8 cellular contexts compared by ENCODE assay signal in genomic region chr12:5083955-5084849, GRCh38. TPM values are rescaled to one million over a fixed set of nuclear protein-coding genes. Genes with fewer than 3 reads are reported as not detected.
DNase-seq lines count a peak whose midpoint lies in the region; ATAC-seq, FAIRE-seq and TF ChIP-seq lines count a peak whose summit lies in the region.

No MANE protein-coding gene starts in this region.

- H3F3A ChIP-seq in GM23248 (ENCODE audit: insufficient read depth) = peaks cover 29% of the 10 kb centered on the region

- H3K27me3 ChIP-seq in CD8-positive, alpha-beta T cell (ENCODE audit: insufficient read depth, low read length) = no peaks in the 10 kb centered on the region
- H3K27me3 ChIP-seq in GM23248 (replicated peaks; ENCODE audit: insufficient read depth) (no peaks in the 10 kb centered on the region), HepG2 (ENCODE audit: control insufficient read depth in 1 of 2, insufficient read depth in 2 of 2, low read length in 2 of 2) (peaks cover 2 to 10% of the 10 kb centered on the region in 2 experiments; a peak in 2 of 5 replicates), aorta (ENCODE audit: control insufficient read depth in 1 of 2, insufficient read depth in 2 of 2, low read length in 1 of 2) (no peaks in the 10 kb centered on the region)

- no peak for TF ChIP-seq RAD21 in HepG2 (CRISPR knock-in tag; IDR thresholded peaks at IDR 0.05)

- no peak overlapping the region for H3K27ac Mint-ChIP-seq in CD8-positive, alpha-beta T cell

- no peaks in the 10 kb centered on the region for H3K36me3 ChIP-seq in CD8-positive, alpha-beta T cell (ENCODE audit: insufficient read depth, low read length)
- no peaks in the 10 kb centered on the region for H3K36me3 ChIP-seq in GM23248 (ENCODE audit: low read depth)
- H3K36me3 ChIP-seq in HepG2 (replicated peaks in 1 of 2; ENCODE audit: control insufficient read depth in 1 of 2, insufficient read depth in 2 of 2, low read length in 2 of 2) = no peaks in the 10 kb centered on the region
- no peaks in the 10 kb centered on the region for H3K36me3 ChIP-seq in aorta (ENCODE audit: control insufficient read depth in 1 of 2, insufficient read depth in 2 of 2, low read length in 1 of 2)

- ATAC-seq in CD8-positive, alpha-beta T cell = no peak
- ATAC-seq in HepG2 (peak; percentile 59; the same call in 2 of the 3 replicates), aorta (ENCODE audit: low FRiP score) (peak; percentile 77), GM21367 (IDR thresholded peaks at IDR 0.05; ENCODE audit: unreplicated experiment) (no peak)

- intact Hi-C loops in CD8-positive, alpha-beta T cell (cut with DNase I, micrococcal nuclease) = loop anchor here (2.0 to 10.0 kb wide), 3 partner anchors 227 to 659 kb away; no protein-coding TSS in a partner anchor
- intact Hi-C loops in HepG2 (cut with micrococcal nuclease; ENCODE audit: unreplicated experiment) (loop anchor here (1.0 kb wide), 2 partner anchors 62 to 227 kb away; no protein-coding TSS in a partner anchor), aorta (cut with DNase I) (loop anchor here (1.0 to 10.0 kb wide), 7 partner anchors 37 to 227 kb away; partner anchors contain the start of gene KCNA5 (in 1 of the 2))

- TF ChIP-seq EP300 in HepG2 (IDR thresholded peaks at IDR 0.05; ENCODE audit: low read depth in 2 of 2, low read length in 2 of 2) (no peak), HepG2 (CRISPR knock-in tag; IDR thresholded peaks at IDR 0.05; ENCODE audit: borderline replicate concordance) (no peak)

- H3K4me1 Mint-ChIP-seq in CD8-positive, alpha-beta T cell (ENCODE audit: low read depth) = no peaks in the 10 kb centered on the region

- BruUV-seq in HepG2 (replicated peaks; lab: Mats Ljungman, UMichigan) = no TSS peak

- H2AFZ ChIP-seq in GM23248 (no peak overlapping the region), HepG2 (ENCODE audit: low read length) (no peak overlapping the region)

- H3K9me2 ChIP-seq in GM23248 (ENCODE audit: insufficient read depth) = no peaks in the 10 kb centered on the region

- peak; percentile 64 for FAIRE-seq in HepG2 (lab: Jason Lieb, UNC)

- H3K9ac ChIP-seq in GM23248 = no peak overlapping the region
- no peak overlapping the region for H3K9ac ChIP-seq in HepG2 (ENCODE audit: insufficient read depth, low read depth, low read length)

- H3K27ac ChIP-seq in CD8-positive, alpha-beta T cell (ENCODE audit: low read depth, low read length) = no peak overlapping the region
- H3K27ac ChIP-seq in GM23248 (no peak overlapping the region), HepG2 (ENCODE audit: extremely low read length, insufficient read depth, low read length) (no peak overlapping the region), aorta (ENCODE audit: low read depth in 1 of 2, low read length in 2 of 2) (peak overlapping the region; percentile 24 to 49)

- no peak for TF ChIP-seq POLR2A in HepG2 (IDR thresholded peaks at IDR 0.05; ENCODE audit: insufficient read depth in 1 of 2, low read depth in 2 of 2, low read length in 2 of 2)

- no peaks in the 10 kb centered on the region for H3K9me3 ChIP-seq in CD8-positive, alpha-beta T cell (ENCODE audit: low read length)
- H3K9me3 ChIP-seq in GM23248 (ENCODE audit: low read depth) = no peaks in the 10 kb centered on the region
- H3K9me3 ChIP-seq in HepG2 (ENCODE audit: low read length) = no peaks in the 10 kb centered on the region
- H3K9me3 ChIP-seq in aorta (ENCODE audit: control insufficient read depth, low read length) = no peaks in the 10 kb centered on the region

- peak; percentile 51 for TF ChIP-seq CTCF in CD8-positive, alpha-beta T cell (IDR thresholded peaks at IDR 0.05)
- TF ChIP-seq CTCF in cardiac fibroblast (IDR thresholded peaks at IDR 0.05; ENCODE audit: low read depth, low read length) (peak; percentile 57), HepG2 (CRISPR knock-in tag; IDR thresholded peaks at IDR 0.05) (peak; percentile 68)

- CTCF ChIA-PET in CD8-positive, alpha-beta T cell (lab: Charles Lee) = interaction anchor here (1.0 to 1.1 kb wide), 2 partner anchors 24 to 62 kb away, joined by 3 to 4 read pairs; no protein-coding TSS in a partner anchor
- CTCF ChIA-PET in HepG2 (lab: Yijun Ruan, JAX; ENCODE audit: low intra/inter-chr PET ratio, low total read pairs) = interaction anchor here (1.9 kb wide), 1 partner anchor 62 kb away, joined by 25 read pairs; no protein-coding TSS in a partner anchor

- no peaks in the 10 kb centered on the region for H3K27me3 Mint-ChIP-seq in CD8-positive, alpha-beta T cell (ENCODE audit: low read depth)

- no peaks in the 10 kb centered on the region for H4K20me1 ChIP-seq in GM23248 (ENCODE audit: insufficient read depth)
- H4K20me1 ChIP-seq in HepG2 (ENCODE audit: insufficient read depth, low read length) = no peaks in the 10 kb centered on the region

- no peak for DNase-seq in CD8-positive, alpha-beta T cell
- DNase-seq in GM23248 (peak; percentile 67), NCI-H748 (lab: John Stamatoyannopoulos, UW; ENCODE audit: unreplicated experiment) (peak; percentile 18), cardiac fibroblast (ENCODE audit: low read depth in 2 of 2) (peak; percentile 68 to 76), HepG2 (ENCODE audit: low spot score) (peak; percentile 24), aorta (no peak), T1000 (lab: John Stamatoyannopoulos, UW) (no peak)

- no peaks in the 10 kb centered on the region for H3K36me3 Mint-ChIP-seq in CD8-positive, alpha-beta T cell

- POLR2A ChIA-PET in CD8-positive, alpha-beta T cell (lab: Charles Lee) = no interaction called here
- POLR2A ChIA-PET in HepG2 (lab: Yijun Ruan, JAX) = no interaction called here

- in situ Hi-C loops in GM23248 (cut with MboI) = no loop called here
- in situ Hi-C loops in HepG2 (cut with HindIII; ENCODE audit: extremely low pct_ligation_motif_present, low pct_unique_long_range_greater_than_20kb) = no loop called here

- no peak overlapping the region for H3K4me3 ChIP-seq in CD8-positive, alpha-beta T cell (ENCODE audit: low read depth, low read length)
- H3K4me3 ChIP-seq in GM23248 (no peak overlapping the region), cardiac fibroblast (replicated peaks in 1 of 2; ENCODE audit: low read depth in 2 of 2, low read length in 2 of 2) (no peak overlapping the region), HepG2 (replicated peaks in 1 of 3; ENCODE audit: insufficient read depth in 1 of 3, low read depth in 2 of 3, low read length in 3 of 3) (no peak overlapping the region), aorta (ENCODE audit: low read length in 2 of 2) (no peak overlapping the region)

- H3K4me2 ChIP-seq in GM23248 (ENCODE audit: unreplicated experiment) (no peak overlapping the region), HepG2 (ENCODE audit: low read depth, low read length) (no peak overlapping the region)

- no peaks in the 10 kb centered on the region for H3K4me1 ChIP-seq in CD8-positive, alpha-beta T cell (ENCODE audit: insufficient read depth, low read length)
- H3K4me1 ChIP-seq in GM23248 (ENCODE audit: insufficient read depth) (peaks cover 21% of the 10 kb centered on the region), HepG2 (ENCODE audit: insufficient read depth, low read length) (no peaks in the 10 kb centered on the region), aorta (ENCODE audit: control insufficient read depth in 1 of 2, insufficient read depth in 2 of 2, low read length in 2 of 2) (peaks cover 0 to 11% of the 10 kb centered on the region in 2 donors)

- 48 to 53% methylated on average over 11 of the region's 11 CpGs for WGBS in GM23248 (ENCODE audit: low coverage in 1 of 2, low lambda C conversion rate in 2 of 2, missing lambda C conversion rate in 2 of 2), 2 experiments
- WGBS in HepG2 (ENCODE audit: low lambda C conversion rate) = 8% methylated on average over 11 of the region's 11 CpGs
- WGBS in aorta, 2 donors = 31% methylated on average over 11 of the region's 11 CpGs

- H3K4me3 Mint-ChIP-seq in CD8-positive, alpha-beta T cell = no peak overlapping the region

- no peaks in the 10 kb centered on the region for H3K79me2 ChIP-seq in GM23248 (ENCODE audit: insufficient read depth)
- H3K79me2 ChIP-seq in HepG2 (ENCODE audit: insufficient read depth, low read length) = no peaks in the 10 kb centered on the region

- no peaks in the 10 kb centered on the region for H3K9me3 Mint-ChIP-seq in CD8-positive, alpha-beta T cell

TF ChIP-seq in HepG2, 621 proteins besides CTCF, POLR2A, EP300 and RAD21:
- no peak for TF ChIP-seq SUZ12 (IDR thresholded peaks at IDR 0.05; ENCODE audit: low read depth, low read length)
- TF ChIP-seq STAG1 (CRISPR knock-in tag; IDR thresholded peaks at IDR 0.05) = peak; percentile 68
- TF ChIP-seq ZNF766 (CRISPR knock-in tag; IDR thresholded peaks at IDR 0.05; ENCODE audit: borderline replicate concordance) = no peak
- peak; percentile 60 for TF ChIP-seq SMC3 (IDR thresholded peaks at IDR 0.05; ENCODE audit: low read length)

RNA-seq across cellular contexts. Expression of gene KCNA5, which starts 40.5 kb away (rescaled TPM):
- not detected for total RNA-seq in CD8-positive, alpha-beta T cell
- total RNA-seq in GM23248 (2014; rRNA removed; shearing (Covaris generic)) = not detected in 2 replicates
- polyA plus RNA-seq in GM23248 (2016; fragmentation: Nextera tagmentation; extraction: Ambion mirVana) = not detected in 2 replicates
- total RNA-seq in HepG2 (2016; rRNA removed; fragmentation: Illumina TruSeq; extraction: Trizol) = not detected in 2 replicates
- total RNA-seq in HepG2 (2016; cell fraction: cytosol; rRNA removed; fragmentation: Illumina TruSeq; extraction: Trizol; ENCODE audit: low read depth) = not detected in 2 replicates
- total RNA-seq in HepG2 (2016; cell fraction: insoluble cytoplasmic fraction; rRNA removed; fragmentation: Illumina TruSeq; extraction: Trizol) = not detected in 2 replicates
- not detected in 2 replicates for total RNA-seq in HepG2 (2016; cell fraction: membrane; rRNA removed; fragmentation: Illumina TruSeq; extraction: Trizol)
- not detected in 2 replicates for total RNA-seq in HepG2 (2016; cell fraction: nucleus; rRNA removed; fragmentation: Illumina TruSeq; extraction: Trizol)
- polyA plus RNA-seq in HepG2 (2011; rRNA removed) = not detected in 2 replicates
- polyA plus RNA-seq in HepG2 (2011; cell fraction: cytosol; rRNA removed) = not detected in 2 replicates
- not detected in 2 replicates for polyA plus RNA-seq in HepG2 (2011; cell fraction: nucleus; rRNA removed)
- not detected in 2 replicates for polyA plus RNA-seq in HepG2 (2012)
- polyA plus RNA-seq in HepG2 (2016; cell fraction: cytosol; fragmentation: Illumina TruSeq; extraction: Trizol; ENCODE audit: low read depth) = not detected in 2 replicates
- polyA plus RNA-seq in HepG2 (2016; cell fraction: insoluble cytoplasmic fraction; fragmentation: Illumina TruSeq; extraction: Trizol; ENCODE audit: low read depth) = not detected in 2 replicates
- polyA plus RNA-seq in HepG2 (2016; cell fraction: membrane; fragmentation: Illumina TruSeq; extraction: Trizol; ENCODE audit: low read depth) = not detected in 2 replicates
- not detected in 2 replicates for polyA plus RNA-seq in HepG2 (2016; cell fraction: nucleus; fragmentation: Illumina TruSeq; extraction: Trizol; ENCODE audit: insufficient read depth, low read depth)
- not detected in 2 replicates for polyA minus RNA-seq in HepG2 (2011; rRNA and poly(A)+ RNA removed; ENCODE audit: low replicate concordance)
- polyA minus RNA-seq in HepG2 (2011; cell fraction: cytosol; rRNA and poly(A)+ RNA removed) = not detected in 2 replicates
- polyA minus RNA-seq in HepG2 (2011; cell fraction: nucleus; rRNA and poly(A)+ RNA removed) = not detected in 2 replicates
- total RNA-seq in aorta = 10 to 100 TPM; 84.7 to 84.9 TPM
- 10 to 100 TPM in 1 of 2 donors, 1 to 10 TPM in 1; 2.4 to 13.4 TPM for polyA plus RNA-seq in aorta

Comparison
In these comparisons a context has a peak if more than half of its experiments do, and no peak if none do; other contexts are left out.
1. ATAC-seq: peak in HepG2 (single experiment) and aorta (single experiment); none in CD8-positive, alpha-beta T cell (single experiment) and GM21367 (single experiment).
2. DNase-seq: peak in GM23248 (single experiment), NCI-H748 (single experiment), cardiac fibroblast (2 of 2) and HepG2 (single experiment); none in CD8-positive, alpha-beta T cell (0 of 7), aorta (0 of 2) and T1000 (single experiment).
3. H3K27ac ChIP-seq: peak in aorta (2 of 2); none in CD8-positive, alpha-beta T cell (single experiment), GM23248 (single experiment) and HepG2 (single experiment).
4. RNA of gene KCNA5, which starts 40.5 kb away (total RNA-seq): 84.7 to 84.9 TPM in aorta; not detected in CD8-positive, alpha-beta T cell, not detected in GM23248 and not detected in HepG2; every median in the first group is over 10 times any median in the second.
5. Peak in every context shown above with its lines, with median percentiles within 50 percentile points of each other: CTCF ChIP-seq.